In genomic region chr11:30653606-30654005, GRCh38 we compare ENCODE assay signal across 17 cellular contexts.
"Had no signal": no experiment of that assay in that cellular context is flagged by ENCODE, and none has a peak within 500 bp of the region (broad histone marks: within the 10 kb centered on the region; RNA-seq: fewer than 3 reads in every experiment).

No MANE protein-coding gene starts in this region.

- ATAC-seq: activated CD8-positive, alpha-beta T cell treated with anti-CD3 and anti-CD28 coated beads, Interleukin-2, amount 10 ng/mL, durations not matched to agents 7 days and 5 days; left lung; stimulated activated naive CD8-positive, alpha-beta T cell treated with anti-CD3 and anti-CD28 coated beads, Interleukin-15, Interleukin-2, amounts not matched to agents 100 U/mL and 50 U/mL, for 24 hours had no signal

- DNase-seq: activated CD4-positive, alpha-beta T cell treated with anti-CD3 and anti-CD28 coated beads, Interleukin-2, amount 10 ng/mL, durations not matched to agents 24 days and 14 days; activated CD8-positive, alpha-beta T cell treated with anti-CD3 and anti-CD28 coated beads, Interleukin-2, amount 10 ng/mL, durations not matched to agents 7 days and 5 days; activated naive CD4-positive, alpha-beta T cell treated with Interleukin-2 at 50 U/mL for 16 hours; activated T-cell treated with anti-CD3 and anti-CD28 coated beads, Interleukin-2, amount 50 U/mL, for 24 hours; anterior cingulate cortex; effector CD8-positive, alpha-beta T cell; hypothalamus; kidney; left lung; occipital lobe; stimulated activated CD4-positive, alpha-beta T cell treated with anti-CD3 and anti-CD28 coated beads, Interleukin-12 subunit alpha, Interleukin-12 subunit beta, amount 100 ng/mL, for 4 hours; stimulated activated CD4-positive, alpha-beta T cell treated with anti-CD3 and anti-CD28 coated beads, Interleukin-1b, Interleukin-23, amount 100 ng/mL, for 48 hours; stimulated activated naive CD8-positive, alpha-beta T cell treated with anti-CD3 and anti-CD28 coated beads, Interleukin-15, Interleukin-2, amounts not matched to agents 100 U/mL and 50 U/mL, for 24 hours; substantia nigra; tibial artery had no signal

- H3K27ac Mint-ChIP-seq: activated CD4-positive, alpha-beta T cell treated with anti-CD3 and anti-CD28 coated beads, Interleukin-2, amount 10 ng/mL, durations not matched to agents 24 days and 14 days; activated CD8-positive, alpha-beta T cell treated with anti-CD3 and anti-CD28 coated beads, Interleukin-2, amount 10 ng/mL, durations not matched to agents 7 days and 5 days; activated T-cell treated with anti-CD3 and anti-CD28 coated beads, Interleukin-2, amount 50 U/mL, for 24 hours; activated T-helper 2 cell treated with anti-CD3 and anti-CD28 coated beads, Interferon-gamma antibody, Interleukin-2, Interleukin-4, amounts not matched to agents 10 μg/mL and 5 μg/mL and 100 μg/mL, durations not matched to agents 14 hours and 24 hours and 36 hours; T-helper 1 cell treated with Interleukin-12 subunit alpha and Interleukin-12 subunit beta and Interleukin-4 antibody, amounts not matched to agents 30 μg/mL and 1 μg/mL, for 36 hours had no signal

- H3K9me3 Mint-ChIP-seq: activated CD4-positive, alpha-beta T cell treated with anti-CD3 and anti-CD28 coated beads, Interleukin-2, amount 10 ng/mL, durations not matched to agents 24 days and 14 days; activated T-cell treated with anti-CD3 and anti-CD28 coated beads, Interleukin-2, amount 50 U/mL, for 24 hours; activated T-helper 2 cell treated with anti-CD3 and anti-CD28 coated beads, Interferon-gamma antibody, Interleukin-2, Interleukin-4, amounts not matched to agents 10 μg/mL and 5 μg/mL and 100 μg/mL, durations not matched to agents 14 hours and 24 hours and 36 hours; T-helper 1 cell treated with Interleukin-12 subunit alpha and Interleukin-12 subunit beta and Interleukin-4 antibody, amounts not matched to agents 30 μg/mL and 1 μg/mL, for 36 hours had no signal
